ENCODE assay signal across 1 cellular context in genomic region chr17:28645576-28645939, GRCh38.
TF ChIP-seq lines count a peak whose summit lies in the region.

No MANE protein-coding gene starts in this region.

TF ChIP-seq in endothelial cell of umbilical vein, 7 proteins besides CTCF, POLR2A, EP300 and RAD21:
- TF ChIP-seq MYC (IDR thresholded peaks at IDR 0.05; ENCODE audit: low read depth, low read length) (no peak), MAX (IDR thresholded peaks at IDR 0.05; ENCODE audit: insufficient read depth, insufficient read length) (no peak), GATA2 (IDR thresholded peaks at IDR 0.05; ENCODE audit: insufficient read depth, insufficient read length, low read depth, low read length) (no peak), JUN (IDR thresholded peaks at IDR 0.05; ENCODE audit: borderline replicate concordance, insufficient read depth, insufficient read length, low read depth) (no peak), FOS (IDR thresholded peaks at IDR 0.05; ENCODE audit: borderline replicate concordance, insufficient read depth, low read length) (no peak), POLR2AphosphoS5 (IDR thresholded peaks at IDR 0.05; ENCODE audit: insufficient read depth, low read depth, low read length) (no peak), EZH2 (IDR thresholded peaks at IDR 0.05; ENCODE audit: borderline replicate concordance, low read depth, low read length, severe bottlenecking) (no peak)
